8 cellular contexts compared by ENCODE assay signal in genomic region chr6:38567436-38567835, GRCh38.
DNase-seq lines count a peak whose midpoint lies in the region; ATAC-seq, FAIRE-seq and TF ChIP-seq lines count a peak whose summit lies in the region.

No MANE protein-coding gene starts in this region.

- H3K27me3 Mint-ChIP-seq in stimulated activated naive B cell treated with anti-CD40 and anti-IgM and Interleukin-4, amounts not matched to agents 10 μg/mL and 1 μg/mL and 100 μg/mL, for 72 hours: no peaks in the 10 kb centered on the region
- H3K27me3 Mint-ChIP-seq in activated CD4-positive, alpha-beta memory T cell treated with anti-CD3 and anti-CD28 coated beads, Interleukin-2, amount 10 ng/mL, durations not matched to agents 7 days and 5 days: no peaks in the 10 kb centered on the region

- peak; percentile 65 for FAIRE-seq in islet of Langerhans (lab: Jason Lieb, UNC)

- DNase-seq in AG04449 (ENCODE audit: low read depth, low spot score): peak; percentile 84
- DNase-seq in LNCaP clone FGC (ENCODE audit: low read depth): peak; percentile 34
- DNase-seq in anterior cingulate cortex (lab: John Stamatoyannopoulos, UW): peak in 32 of 58 donors; percentile 2 to 66 (median 25)
- DNase-seq in stimulated activated naive B cell treated with anti-CD40 and anti-IgM and Interleukin-4, amounts not matched to agents 10 μg/mL and 1 μg/mL and 100 μg/mL, for 72 hours: no peak
- DNase-seq in activated CD4-positive, alpha-beta memory T cell treated with anti-CD3 and anti-CD28 coated beads, Interleukin-2, amount 10 ng/mL, durations not matched to agents 7 days and 5 days: no peak

- POLR2A ChIA-PET in AG04449 (lab: Yijun Ruan, JAX): no interaction called here
- POLR2A ChIA-PET in activated CD4-positive, alpha-beta memory T cell treated with anti-CD3 and anti-CD28 coated beads, Interleukin-2, amount 10 ng/mL, durations not matched to agents 7 days and 5 days (lab: Charles Lee): interaction anchor here (0.8 kb wide), 1 partner anchor 136 kb away, joined by 3 read pairs; the partner anchor contains the start of gene GLO1

- no peak for ATAC-seq in stimulated activated naive B cell treated with anti-CD40 and anti-IgM and Interleukin-4, amounts not matched to agents 10 μg/mL and 1 μg/mL and 100 μg/mL, for 72 hours (replicated peaks)
- ATAC-seq in HG02798 (IDR thresholded peaks at IDR 0.05; ENCODE audit: poor library complexity, unreplicated experiment): no peak
- no peak for ATAC-seq in HG03045 (IDR thresholded peaks at IDR 0.05; ENCODE audit: unreplicated experiment)

- CTCF ChIA-PET in AG04449 (lab: Yijun Ruan, JAX): interaction anchor here (0.7 to 2.4 kb wide), 6 partner anchors 14 to 862 kb away, joined by 3 to 9 read pairs (median 4); no protein-coding TSS in a partner anchor
- CTCF ChIA-PET in activated CD4-positive, alpha-beta memory T cell treated with anti-CD3 and anti-CD28 coated beads, Interleukin-2, amount 10 ng/mL, durations not matched to agents 7 days and 5 days (lab: Charles Lee): no interaction called here

- peaks cover 19 to 37% of the 10 kb centered on the region in 2 donors for H3K4me1 Mint-ChIP-seq in stimulated activated naive B cell treated with anti-CD40 and anti-IgM and Interleukin-4, amounts not matched to agents 10 μg/mL and 1 μg/mL and 100 μg/mL, for 72 hours
- H3K4me1 Mint-ChIP-seq in activated CD4-positive, alpha-beta memory T cell treated with anti-CD3 and anti-CD28 coated beads, Interleukin-2, amount 10 ng/mL, durations not matched to agents 7 days and 5 days: peaks cover 14% of the 10 kb centered on the region

- no peak overlapping the region for H3K4me3 Mint-ChIP-seq in stimulated activated naive B cell treated with anti-CD40 and anti-IgM and Interleukin-4, amounts not matched to agents 10 μg/mL and 1 μg/mL and 100 μg/mL, for 72 hours
- no peak overlapping the region for H3K4me3 Mint-ChIP-seq in activated CD4-positive, alpha-beta memory T cell treated with anti-CD3 and anti-CD28 coated beads, Interleukin-2, amount 10 ng/mL, durations not matched to agents 7 days and 5 days

- H3K27ac Mint-ChIP-seq in stimulated activated naive B cell treated with anti-CD40 and anti-IgM and Interleukin-4, amounts not matched to agents 10 μg/mL and 1 μg/mL and 100 μg/mL, for 72 hours: no peak overlapping the region
- no peak overlapping the region for H3K27ac Mint-ChIP-seq in activated CD4-positive, alpha-beta memory T cell treated with anti-CD3 and anti-CD28 coated beads, Interleukin-2, amount 10 ng/mL, durations not matched to agents 7 days and 5 days

- TF ChIP-seq CTCF in AG04449 (IDR thresholded peaks at IDR 0.05; ENCODE audit: insufficient read depth, low read length, missing control alignments): no peak
- TF ChIP-seq CTCF in LNCaP clone FGC (IDR thresholded peaks at IDR 0.05; ENCODE audit: control insufficient read depth, extremely low read depth, insufficient read depth): no peak

- peaks cover 0 to 3% of the 10 kb centered on the region in 2 donors for H3K9me3 Mint-ChIP-seq in stimulated activated naive B cell treated with anti-CD40 and anti-IgM and Interleukin-4, amounts not matched to agents 10 μg/mL and 1 μg/mL and 100 μg/mL, for 72 hours
- no peaks in the 10 kb centered on the region for H3K9me3 Mint-ChIP-seq in activated CD4-positive, alpha-beta memory T cell treated with anti-CD3 and anti-CD28 coated beads, Interleukin-2, amount 10 ng/mL, durations not matched to agents 7 days and 5 days

- no peak overlapping the region for H3K4me3 ChIP-seq in AG04449 (ENCODE audit: low read depth, low read length)
- no peak overlapping the region for H3K4me3 ChIP-seq in LNCaP clone FGC (ENCODE audit: low read depth, low read length)

- H3K36me3 Mint-ChIP-seq in stimulated activated naive B cell treated with anti-CD40 and anti-IgM and Interleukin-4, amounts not matched to agents 10 μg/mL and 1 μg/mL and 100 μg/mL, for 72 hours: peaks cover 6 to 11% of the 10 kb centered on the region in 2 donors
- H3K36me3 Mint-ChIP-seq in activated CD4-positive, alpha-beta memory T cell treated with anti-CD3 and anti-CD28 coated beads, Interleukin-2, amount 10 ng/mL, durations not matched to agents 7 days and 5 days (ENCODE audit: low read depth): no peaks in the 10 kb centered on the region

Comparison
In these comparisons a context has a peak if more than half of its experiments do, and no peak if none do; other contexts are left out.
1. DNase-seq: peak in AG04449 (single experiment), LNCaP clone FGC (single experiment) and anterior cingulate cortex (32 of 58); none in stimulated activated naive B cell treated with anti-CD40 and anti-IgM and Interleukin-4, amounts not matched to agents 10 μg/mL and 1 μg/mL and 100 μg/mL, for 72 hours (single experiment) and activated CD4-positive, alpha-beta memory T cell treated with anti-CD3 and anti-CD28 coated beads, Interleukin-2, amount 10 ng/mL, durations not matched to agents 7 days and 5 days (single experiment).